In genomic region chr6:96304997-96305396, GRCh38 we compare ENCODE assay signal across 1 cellular context.
TF ChIP-seq lines count a peak whose summit lies in the region.

No MANE protein-coding gene starts in this region.

TF ChIP-seq in GM12878, 131 proteins besides CTCF, POLR2A, EP300 and RAD21 (continued from another document):
- TF ChIP-seq STAT3 (IDR thresholded peaks at IDR 0.05; ENCODE audit: low read depth, low read length) (no peak), FOS (IDR thresholded peaks at IDR 0.05; ENCODE audit: borderline replicate concordance, extremely low read depth, insufficient read length) (no peak), NFYA (IDR thresholded peaks at IDR 0.05; ENCODE audit: borderline replicate concordance, low read depth, low read length) (no peak), E2F8 (IDR thresholded peaks at IDR 0.05; ENCODE audit: low read depth, partially characterized antibody) (no peak), HDGF (IDR thresholded peaks at IDR 0.05) (no peak), NR2C1 (IDR thresholded peaks at IDR 0.05) (peak; percentile 65), CEBPB (IDR thresholded peaks at IDR 0.05; ENCODE audit: borderline replicate concordance in 1 of 2, low read depth in 2 of 2, low read length in 2 of 2) (no peak), SMC3 (IDR thresholded peaks at IDR 0.05; ENCODE audit: borderline replicate concordance, low read length) (no peak), YBX1 (IDR thresholded peaks at IDR 0.05) (no peak), SKIL (IDR thresholded peaks at IDR 0.05; ENCODE audit: low read depth, poor library complexity, severe bottlenecking) (no peak), NFXL1 (IDR thresholded peaks at IDR 0.05; ENCODE audit: borderline replicate concordance) (no peak), MXI1 (IDR thresholded peaks at IDR 0.05; ENCODE audit: low read depth, low read length) (no peak), TCF7 (IDR thresholded peaks at IDR 0.05; ENCODE audit: borderline replicate concordance) (no peak), JUNB (IDR thresholded peaks at IDR 0.05) (peak; percentile 94), ESRRA (IDR thresholded peaks at IDR 0.05; ENCODE audit: low read length) (no peak), TCF12 (IDR thresholded peaks at IDR 0.05; ENCODE audit: low read depth, low read length) (no peak), REST (IDR thresholded peaks at IDR 0.05; ENCODE audit: low read depth, low read length) (no peak), ZNF622 (IDR thresholded peaks at IDR 0.05) (no peak), CUX1 (IDR thresholded peaks at IDR 0.05; ENCODE audit: insufficient replicate concordance, low read depth, low read length) (no peak), IKZF2 (IDR thresholded peaks at IDR 0.05) (0 out of 4 replicates have a peak, but pooled peaks of 1 of the 2 experiments have one; percentile 28), EGR1 (IDR thresholded peaks at IDR 0.05; ENCODE audit: borderline replicate concordance in 1 of 2, low read depth in 2 of 2, low read length in 2 of 2) (no peak), PKNOX1 (IDR thresholded peaks at IDR 0.05) (peak; percentile 77), IRF5 (IDR thresholded peaks at IDR 0.05; ENCODE audit: borderline replicate concordance) (no peak), LARP7 (IDR thresholded peaks at IDR 0.05) (no peak), PML (IDR thresholded peaks at IDR 0.05; ENCODE audit: low read length) (no peak), E2F4 (IDR thresholded peaks at IDR 0.05; ENCODE audit: low read depth, low read length) (no peak)
